1 cellular context compared by ENCODE assay signal in the genomic region with DNA sequence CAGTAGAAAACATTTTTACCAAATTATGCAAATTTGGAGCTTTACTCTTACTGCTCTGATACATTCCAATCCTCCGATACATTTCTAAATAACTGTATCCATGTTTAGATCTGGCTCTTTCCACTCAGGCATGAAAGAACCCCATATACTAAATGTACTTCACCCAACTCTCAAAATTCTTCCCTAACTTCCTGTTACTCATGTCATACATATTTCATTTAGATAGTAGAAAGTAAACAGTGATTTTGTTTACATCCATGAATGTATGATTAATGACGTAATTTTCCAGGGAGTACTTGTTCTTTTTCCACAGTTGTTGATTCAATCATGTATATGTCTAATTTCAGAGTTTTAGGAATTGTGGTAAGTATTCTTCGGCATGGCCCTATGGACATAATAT.
TF ChIP-seq lines count a peak whose summit lies in the region.

No MANE protein-coding gene starts in this region.

TF ChIP-seq in SK-N-SH treated with all-trans-retinoic acid at 6 μM for 48 hours, 23 proteins besides CTCF, POLR2A, EP300 and RAD21 (continued from another document):
- no peak for TF ChIP-seq TCF4 (CRISPR knock-in tag; IDR thresholded peaks at IDR 0.05; ENCODE audit: borderline replicate concordance)
